ENCODE assay signal across 25 cellular contexts in the genomic region with DNA sequence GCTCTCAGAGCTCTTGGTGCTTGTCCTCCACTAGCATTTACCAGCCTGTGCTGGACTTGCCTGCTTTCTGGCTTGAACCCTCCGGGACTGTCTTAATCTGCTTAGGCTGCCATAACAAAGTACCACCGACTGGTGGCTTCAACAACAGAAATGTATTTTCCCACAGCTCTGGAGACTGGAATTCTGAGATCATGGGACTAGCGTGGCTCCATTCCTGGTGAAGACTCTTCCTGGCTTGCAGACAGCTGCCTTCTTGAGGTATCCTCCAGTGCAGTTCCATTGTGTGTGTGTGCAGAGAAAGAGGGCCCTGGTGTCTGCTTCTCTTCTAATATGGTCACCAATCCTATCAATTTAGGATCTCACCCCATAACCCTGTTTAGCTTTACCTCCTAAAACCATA. TPM values are rescaled to one million over a fixed set of nuclear protein-coding genes. Genes with fewer than 3 reads are reported as not detected.
"Had no signal": no experiment of that assay in that cellular context is flagged by ENCODE, and none has a peak within 500 bp of the region (broad histone marks: within the 10 kb centered on the region; RNA-seq: fewer than 3 reads in every experiment).

No MANE protein-coding gene starts in this region.

- H3K4me1 ChIP-seq: gastrocnemius medialis, neural progenitor cell, parathyroid adenoma, sigmoid colon, testis, tibial artery had no signal

- ATAC-seq: effector memory CD8-positive, alpha-beta T cell; gastrocnemius medialis; left lobe of liver; natural killer cell treated with Interleukin-12 subunit alpha and Interleukin-12 subunit beta and Interleukin-15 and Interleukin-18, amount 100 ng/mL, for 72 hours; right cardiac atrium; stimulated activated memory B cell treated with anti-CD40 and anti-IgM and Interleukin-4, amounts not matched to agents 10 μg/mL and 1 μg/mL and 100 μg/mL, for 72 hours; stimulated activated naive CD8-positive, alpha-beta T cell treated with anti-CD3 and anti-CD28 coated beads, Interleukin-15, Interleukin-2, amounts not matched to agents 100 U/mL and 50 U/mL, for 24 hours had no signal

- H3K9me3 ChIP-seq: esophagus squamous epithelium, gastrocnemius medialis, sigmoid colon, spleen, testis, tibial artery had no signal

- H3K27ac ChIP-seq: esophagus squamous epithelium, gastrocnemius medialis, hepatocyte, neural progenitor cell, parathyroid adenoma, sigmoid colon, skin epidermis, spleen, testis, tibial artery had no signal

- H3K36me3 ChIP-seq: esophagus squamous epithelium, gastrocnemius medialis, neural progenitor cell, sigmoid colon, spleen, tibial artery had no signal

- H2AFZ ChIP-seq: hepatocyte, neural progenitor cell, parathyroid adenoma had no signal

- H3K79me2 ChIP-seq: hepatocyte, parathyroid adenoma had no signal

- H3K27me3 ChIP-seq: hepatocyte, neural progenitor cell, sigmoid colon, testis had no signal

- H3K9ac ChIP-seq: neural progenitor cell, parathyroid adenoma had no signal

- DNase-seq: cortex of kidney; effector memory CD8-positive, alpha-beta T cell; erythroblast; esophagus squamous epithelium; gastrocnemius medialis; head of caudate nucleus; kidney; naive B cell; right cardiac atrium; sigmoid colon; spleen; stimulated activated CD4-positive, alpha-beta T cell treated with anti-CD3 and anti-CD28 coated beads, Interleukin-4, amount 100 ng/mL, for 4 hours; stimulated activated naive CD8-positive, alpha-beta T cell treated with anti-CD3 and anti-CD28 coated beads, Interleukin-15, Interleukin-2, amounts not matched to agents 100 U/mL and 50 U/mL, for 24 hours; substantia nigra; testis; tibial artery had no signal

- H3K4me3 ChIP-seq: esophagus squamous epithelium, gastrocnemius medialis, hepatocyte, neural progenitor cell, sigmoid colon, skin epidermis, spleen, testis, tibial artery had no signal

- H3K4me2 ChIP-seq: hepatocyte, neural progenitor cell had no signal

RNA-seq across cellular contexts. Expression of a gene that starts 31.8 kb away (rescaled TPM):
- total RNA-seq: dermis microvascular lymphatic vessel endothelial cell, glomerular endothelial cell had no signal
